In the genomic region with DNA sequence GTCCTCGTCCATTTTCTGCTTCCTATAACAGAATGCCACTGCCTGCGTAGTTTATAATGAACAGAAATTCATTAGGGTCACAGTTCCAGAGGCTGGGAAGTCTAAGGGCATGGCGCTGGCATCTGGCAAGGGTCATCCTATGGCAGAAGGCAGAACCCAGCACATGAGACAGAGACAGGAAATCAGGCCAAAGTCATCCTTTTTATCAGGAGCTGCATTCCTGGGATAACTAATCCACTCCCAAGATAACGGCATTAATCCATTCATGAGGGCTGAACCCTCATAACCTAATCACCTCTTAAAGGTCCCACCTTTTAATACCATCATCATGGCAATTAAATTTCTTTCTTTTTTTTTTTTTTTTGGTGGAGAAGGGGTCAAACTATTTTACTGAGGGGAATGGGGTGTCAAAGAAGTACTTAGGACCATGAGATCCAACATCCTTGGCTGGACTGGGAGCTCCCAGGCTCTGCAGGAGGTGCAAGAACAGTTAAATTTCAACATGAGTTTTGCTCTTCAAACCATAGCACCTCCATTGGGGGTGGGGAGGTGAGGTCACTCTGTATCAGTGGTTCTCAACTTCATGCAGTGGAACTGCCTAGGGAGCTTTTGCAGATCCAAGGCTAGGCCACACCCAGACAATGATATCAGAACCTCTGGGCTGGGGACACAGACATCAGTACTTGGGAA, we compare ENCODE assay signal across 20 cellular contexts. TPM values are rescaled to one million over a fixed set of nuclear protein-coding genes. Genes with fewer than 3 reads are reported as not detected.
DNase-seq lines count a peak whose midpoint lies in the region; ATAC-seq, FAIRE-seq and TF ChIP-seq lines count a peak whose summit lies in the region.
"Had no signal": no experiment of that assay in that cellular context is flagged by ENCODE, and none has a peak within 500 bp of the region (broad histone marks: within the 10 kb centered on the region; RNA-seq: fewer than 3 reads in every experiment).

No MANE protein-coding gene starts in this region.

- no peaks in the 10 kb centered on the region for H3K27me3 ChIP-seq in Loucy (ENCODE audit: insufficient read depth, low read length, poor library complexity, severe bottlenecking)
- no peaks in the 10 kb centered on the region for H3K27me3 ChIP-seq in astrocyte (ENCODE audit: insufficient read depth, low read length)

- H3K4me2 ChIP-seq in Loucy (ENCODE audit: low read depth, low read length, poor library complexity, severe bottlenecking) (peak overlapping the region; percentile 95), astrocyte (ENCODE audit: low read length) (peak overlapping the region; percentile 30)

- peaks cover 27% of the 10 kb centered on the region for H4K20me1 ChIP-seq in Loucy (ENCODE audit: insufficient read depth, low read length, poor library complexity, severe bottlenecking)
- H4K20me1 ChIP-seq in astrocyte (ENCODE audit: insufficient read depth, low read length) = peaks cover 27% of the 10 kb centered on the region

- peaks cover 54% of the 10 kb centered on the region for H3K79me2 ChIP-seq in Loucy (ENCODE audit: insufficient read depth, low read length)
- H3K79me2 ChIP-seq in astrocyte (ENCODE audit: insufficient read depth, low read length) = peaks cover 56% of the 10 kb centered on the region

- peaks cover 18% of the 10 kb centered on the region for H3K36me3 Mint-ChIP-seq in astrocyte (ENCODE audit: low read depth, unreplicated experiment)
- H3K36me3 Mint-ChIP-seq in neural crest cell (ENCODE audit: low read depth) = peaks cover 16% of the 10 kb centered on the region

- no peak overlapping the region for H2AFZ ChIP-seq in Loucy (ENCODE audit: low read length)
- H2AFZ ChIP-seq in astrocyte (ENCODE audit: low read depth, low read length) = no peak overlapping the region

- no peaks in the 10 kb centered on the region for H3K9me2 ChIP-seq in Loucy (replicated peaks; ENCODE audit: low read depth, low read length)

- TF ChIP-seq CTCF in Loucy (conservative IDR thresholded peaks at IDR 0.05; ENCODE audit: low read length) = no peak
- TF ChIP-seq CTCF in astrocyte (IDR thresholded peaks at IDR 0.05; ENCODE audit: insufficient read depth, low read depth, low read length) = no peak
- TF ChIP-seq CTCF in neural crest cell (conservative IDR thresholded peaks at IDR 0.05) = no peak

- H3K4me1 ChIP-seq in Loucy (ENCODE audit: insufficient read depth, low read length, poor library complexity, severe bottlenecking) = peaks cover 41% of the 10 kb centered on the region
- peaks cover 30% of the 10 kb centered on the region for H3K4me1 ChIP-seq in astrocyte (ENCODE audit: insufficient read depth, low read length)

- H3K36me3 ChIP-seq in Loucy (ENCODE audit: insufficient read depth, low read length) = peaks cover 40% of the 10 kb centered on the region; the same call in 1 of the 2 replicates
- H3K36me3 ChIP-seq in astrocyte (ENCODE audit: insufficient read depth, low read length) = peaks cover 15% of the 10 kb centered on the region

- H3K9ac ChIP-seq in Loucy (ENCODE audit: low read depth, low read length, poor library complexity, severe bottlenecking) = peak overlapping the region; percentile 7
- no peak overlapping the region for H3K9ac ChIP-seq in astrocyte (ENCODE audit: low read length)

- FAIRE-seq in astrocyte (lab: Jason Lieb, UNC) = no peak
- FAIRE-seq: colon had no signal

- DNase-seq in astrocyte (ENCODE audit: low read depth) (no peak), neural crest cell (ENCODE audit: low read depth, low spot score) (no peak), mucosa of gallbladder (ENCODE audit: low spot score) (no peak)
- DNase-seq: activated effector memory CD4-positive, alpha-beta T cell treated with Interleukin-2 at 50 U/mL for 16 hours; DMS53; heart left ventricle; midbrain; NCI-H1092; NCI-H748 treated with DMSO at 0.1 percent for 48 hours; RPMI8226; stimulated activated CD4-positive, alpha-beta T cell treated with anti-CD3 and anti-CD28 coated beads, Interleukin-4, amount 100 ng/mL, for 24 hours; T-helper 1 cell had no signal

- no peak overlapping the region for H3K27ac ChIP-seq in astrocyte (ENCODE audit: low read depth, low read length)
- H3K27ac ChIP-seq: C4-2B, VCaP had no signal

- H3K9me3 ChIP-seq in Loucy (ENCODE audit: insufficient read depth, low read depth, low read length) = no peaks in the 10 kb centered on the region
- H3K9me3 ChIP-seq in astrocyte (ENCODE audit: insufficient read depth, low read depth, low read length) = no peaks in the 10 kb centered on the region
- H3K9me3 ChIP-seq: heart left ventricle had no signal

- H3K4me3 Mint-ChIP-seq in astrocyte (ENCODE audit: unreplicated experiment) = no peak overlapping the region
- H3K4me3 Mint-ChIP-seq in neural crest cell = peak overlapping the region; percentile 9

- H3K27ac Mint-ChIP-seq in astrocyte (ENCODE audit: unreplicated experiment) = no peak overlapping the region
- H3K27ac Mint-ChIP-seq in neural crest cell (ENCODE audit: unreplicated experiment) = no peak overlapping the region

- H3K4me1 Mint-ChIP-seq in astrocyte (ENCODE audit: low read depth, unreplicated experiment) (peaks cover 17% of the 10 kb centered on the region), neural crest cell (peaks cover 37% of the 10 kb centered on the region)

- H3F3A ChIP-seq in Loucy (ENCODE audit: low read depth) = no peaks in the 10 kb centered on the region

- peaks cover 1% of the 10 kb centered on the region for H3K9me3 Mint-ChIP-seq in astrocyte (ENCODE audit: unreplicated experiment)
- H3K9me3 Mint-ChIP-seq in neural crest cell = no peaks in the 10 kb centered on the region

- H3K27me3 Mint-ChIP-seq in astrocyte (ENCODE audit: low read depth, unreplicated experiment) = no peaks in the 10 kb centered on the region
- no peaks in the 10 kb centered on the region for H3K27me3 Mint-ChIP-seq in neural crest cell (ENCODE audit: low read depth)

- no peak overlapping the region for H3K4me3 ChIP-seq in Loucy (ENCODE audit: low read length, poor library complexity, severe bottlenecking)
- no peak overlapping the region for H3K4me3 ChIP-seq in astrocyte (ENCODE audit: insufficient read depth, low read depth, low read length)
- H3K4me3 ChIP-seq: heart left ventricle had no signal

- no peak for ATAC-seq in GM21423 (IDR thresholded peaks at IDR 0.05; ENCODE audit: unreplicated experiment)
- ATAC-seq: heart left ventricle had no signal

RNA-seq across cellular contexts. Expression of a gene that starts 4.4 kb away (rescaled TPM):
- total RNA-seq in astrocyte (72.8 and 72.9 TPM in 2 replicates), neural crest cell (64.4 and 65.6 TPM in 2 replicates), mucosa of gallbladder (103 TPM)

RNA-seq across cellular contexts. Expression of a gene that starts 5.9 kb away (rescaled TPM):
- total RNA-seq in astrocyte = 117 TPM in 2 replicates
- 195 and 216 TPM in 2 replicates for total RNA-seq in neural crest cell
- total RNA-seq in mucosa of gallbladder = 18.5 TPM

RNA-seq across cellular contexts. Expression of a gene that starts 12.0 kb away (rescaled TPM):
- 58.4 and 61.9 TPM in 2 replicates for total RNA-seq in astrocyte
- total RNA-seq in neural crest cell = 183 and 189 TPM in 2 replicates
- total RNA-seq in mucosa of gallbladder = 70.6 TPM

RNA-seq across cellular contexts. Expression of a gene that starts 33.6 kb away (rescaled TPM):
- 66.3 and 87.8 TPM in 2 replicates for total RNA-seq in astrocyte
- 7.4 and 10.4 TPM in 2 replicates for total RNA-seq in neural crest cell
- total RNA-seq in mucosa of gallbladder = 23.2 TPM

RNA-seq across cellular contexts. Expression of a gene that starts 51.1 kb away (rescaled TPM):
- 0.43 TPM in 1 of 2 replicates, not detected in the other for total RNA-seq in astrocyte
- total RNA-seq in neural crest cell = not detected in 2 replicates
- 0.17 TPM for total RNA-seq in mucosa of gallbladder
- total RNA-seq: activated CD8-positive, alpha-beta memory T cell treated with anti-CD3 and anti-CD28 coated beads for 36 hours; esophagus mucosa; kidney epithelial cell had no signal
